Comparison of ENCODE assay signal across 23 cellular contexts in the genomic region with DNA sequence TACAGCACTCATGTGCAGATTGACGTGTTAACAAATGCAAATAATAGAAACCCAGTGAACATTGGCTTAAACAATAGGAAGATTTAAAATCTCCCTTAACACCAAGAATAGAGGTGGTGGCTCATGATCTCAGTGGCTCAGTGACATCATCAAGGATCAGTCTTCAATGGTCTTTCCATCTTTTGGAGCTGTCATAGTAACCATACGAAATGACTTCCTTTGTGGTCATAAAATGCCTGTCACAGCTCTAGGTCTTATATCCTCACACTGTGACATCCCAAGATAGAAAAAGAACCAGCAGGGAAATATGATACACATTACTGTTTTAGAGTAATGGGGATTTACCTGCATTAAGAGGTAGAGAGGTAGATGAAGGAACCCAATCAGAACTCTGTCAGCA. TPM values are rescaled to one million over a fixed set of nuclear protein-coding genes. Genes with fewer than 3 reads are reported as not detected.
"Had no signal": no experiment of that assay in that cellular context is flagged by ENCODE, and none has a peak within 500 bp of the region (broad histone marks: within the 10 kb centered on the region; RNA-seq: fewer than 3 reads in every experiment).

No MANE protein-coding gene starts in this region.

- H3K27ac ChIP-seq: dorsolateral prefrontal cortex, lower lobe of right lung, prostate gland, right atrium auricular region, sigmoid colon, suprapubic skin, transverse colon, upper lobe of right lung, uterus had no signal

- ATAC-seq: left ventricle myocardium superior; lower lobe of right lung; stimulated activated memory B cell treated with anti-CD40 and anti-IgM and Interleukin-4, amounts not matched to agents 10 μg/mL and 1 μg/mL and 100 μg/mL, for 72 hours; upper lobe of right lung had no signal

- H3K4me3 Mint-ChIP-seq: naive thymus-derived CD8-positive, alpha-beta T cell; nephron progenitor cell; stimulated activated memory B cell treated with anti-CD40 and anti-IgM and Interleukin-4, amounts not matched to agents 10 μg/mL and 1 μg/mL and 100 μg/mL, for 72 hours; stimulated activated naive CD8-positive, alpha-beta T cell treated with anti-CD3 and anti-CD28 coated beads, Interleukin-15, Interleukin-2, amounts not matched to agents 100 ng/mL and 50 ng/mL, for 24 hours had no signal

- H3K27me3 ChIP-seq: uterus had no signal

- H3K9me3 ChIP-seq: lower lobe of right lung, prostate gland, right atrium auricular region, sigmoid colon, suprapubic skin, transverse colon, upper lobe of right lung, uterus had no signal

- H3K4me1 Mint-ChIP-seq: nephron progenitor cell; stimulated activated memory B cell treated with anti-CD40 and anti-IgM and Interleukin-4, amounts not matched to agents 10 μg/mL and 1 μg/mL and 100 μg/mL, for 72 hours had no signal

- H3K36me3 ChIP-seq: lower lobe of right lung, prostate gland, right atrium auricular region, sigmoid colon, suprapubic skin, transverse colon, upper lobe of right lung, uterus had no signal

- H3K27ac Mint-ChIP-seq: nephron progenitor cell; stimulated activated memory B cell treated with anti-CD40 and anti-IgM and Interleukin-4, amounts not matched to agents 10 μg/mL and 1 μg/mL and 100 μg/mL, for 72 hours; stimulated activated naive CD8-positive, alpha-beta T cell treated with anti-CD3 and anti-CD28 coated beads, Interleukin-15, Interleukin-2, amounts not matched to agents 100 ng/mL and 50 ng/mL, for 24 hours had no signal

- H3K9me3 Mint-ChIP-seq: naive thymus-derived CD8-positive, alpha-beta T cell; nephron progenitor cell; stimulated activated naive CD8-positive, alpha-beta T cell treated with anti-CD3 and anti-CD28 coated beads, Interleukin-15, Interleukin-2, amounts not matched to agents 100 ng/mL and 50 ng/mL, for 24 hours had no signal

- H3K4me3 ChIP-seq: dorsolateral prefrontal cortex, lower lobe of right lung, prostate gland, right atrium auricular region, sigmoid colon, suprapubic skin, transverse colon, upper lobe of right lung, uterus had no signal

- FAIRE-seq: frontal cortex, keratinocyte had no signal

- H3K36me3 Mint-ChIP-seq: naive thymus-derived CD8-positive, alpha-beta T cell had no signal

- DNase-seq: dorsolateral prefrontal cortex; effector CD4-positive, alpha-beta T cell; hypothalamus; left ventricle myocardium superior; lower lobe of right lung; naive thymus-derived CD8-positive, alpha-beta T cell; nephron progenitor cell; nucleus accumbens; sigmoid colon; stimulated activated CD4-positive, alpha-beta T cell treated with anti-CD3 and anti-CD28 coated beads, Interleukin-2, amount 100 ng/mL, for 24 hours; stimulated activated CD4-positive, alpha-beta T cell treated with anti-CD3 and anti-CD28 coated beads, Interleukin-4, amount 100 ng/mL, for 24 hours; transverse colon; upper lobe of right lung; uterus had no signal

- H3K4me1 ChIP-seq: prostate gland, upper lobe of right lung had no signal

RNA-seq across cellular contexts. Expression of a gene that starts 59.6 kb away (rescaled TPM):
- total RNA-seq: fibroblast of villous mesenchyme, myocyte had no signal
